ENCODE assay signal across 1 cellular context in the genomic region with DNA sequence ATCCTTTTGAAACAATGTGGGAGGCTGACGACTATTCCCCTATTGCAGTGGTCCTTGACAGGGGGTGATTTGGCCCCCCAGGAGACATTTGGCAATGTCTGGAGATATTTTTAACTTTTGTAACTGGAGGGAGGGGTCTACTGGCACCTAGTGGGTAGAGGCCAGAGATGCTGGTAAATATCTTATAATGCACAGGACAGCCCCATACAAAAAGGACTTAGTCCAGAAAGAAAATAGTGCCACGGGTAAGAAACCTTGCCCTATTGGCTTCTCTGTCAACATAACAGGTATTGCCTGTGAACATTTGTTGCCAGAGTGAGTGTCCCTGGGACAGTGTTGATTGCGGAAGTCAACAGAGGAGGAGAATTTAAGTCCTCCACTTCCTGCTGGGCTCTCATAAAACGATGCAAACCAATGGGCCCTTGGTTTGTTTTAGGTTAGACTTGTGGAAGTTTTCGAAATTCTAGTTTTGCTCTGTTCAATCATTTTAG.
TF ChIP-seq lines count a peak whose summit lies in the region.

No MANE protein-coding gene starts in this region.

TF ChIP-seq in HepG2, 621 proteins besides CTCF, POLR2A, EP300 and RAD21 (continued from another document and continues in another):
- TF ChIP-seq, protein P1, sequence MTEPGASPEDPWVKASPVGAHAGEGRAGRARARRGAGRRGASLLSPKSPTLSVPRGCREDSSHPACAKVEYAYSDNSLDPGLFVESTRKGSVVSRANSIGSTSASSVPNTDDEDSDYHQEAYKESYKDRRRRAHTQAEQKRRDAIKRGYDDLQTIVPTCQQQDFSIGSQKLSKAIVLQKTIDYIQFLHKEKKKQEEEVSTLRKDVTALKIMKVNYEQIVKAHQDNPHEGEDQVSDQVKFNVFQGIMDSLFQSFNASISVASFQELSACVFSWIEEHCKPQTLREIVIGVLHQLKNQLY (CRISPR knock-in tag; IDR thresholded peaks at IDR 0.05), result 0 out of 2 replicates have a peak, but pooled peaks have one; percentile 23
- peak; percentile 87 for TF ChIP-seq FOXP1 (IDR thresholded peaks at IDR 0.05)
- peak; percentile 94 for TF ChIP-seq FOXP1 (CRISPR knock-in tag; IDR thresholded peaks at IDR 0.05)
- TF ChIP-seq ZNF432 (CRISPR knock-in tag; IDR thresholded peaks at IDR 0.05; ENCODE audit: borderline replicate concordance), result no peak
- peak; percentile 44; the same call in 1 of the 2 replicates for TF ChIP-seq MEIS2 (CRISPR knock-in tag; IDR thresholded peaks at IDR 0.05)
- peak; percentile 69; the same call in 1 of the 2 replicates for TF ChIP-seq DPF2 (CRISPR knock-in tag; IDR thresholded peaks at IDR 0.05; ENCODE audit: borderline replicate concordance, low read depth)
- TF ChIP-seq, protein P2, sequence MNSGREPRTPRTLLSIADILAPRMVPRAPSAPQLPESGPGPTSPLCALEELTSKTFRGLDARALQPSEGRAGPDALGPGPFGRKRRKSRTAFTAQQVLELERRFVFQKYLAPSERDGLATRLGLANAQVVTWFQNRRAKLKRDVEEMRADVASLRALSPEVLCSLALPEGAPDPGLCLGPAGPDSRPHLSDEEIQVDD (CRISPR knock-in tag; IDR thresholded peaks at IDR 0.05; ENCODE audit: borderline replicate concordance), result no peak
- TF ChIP-seq, protein P3, sequence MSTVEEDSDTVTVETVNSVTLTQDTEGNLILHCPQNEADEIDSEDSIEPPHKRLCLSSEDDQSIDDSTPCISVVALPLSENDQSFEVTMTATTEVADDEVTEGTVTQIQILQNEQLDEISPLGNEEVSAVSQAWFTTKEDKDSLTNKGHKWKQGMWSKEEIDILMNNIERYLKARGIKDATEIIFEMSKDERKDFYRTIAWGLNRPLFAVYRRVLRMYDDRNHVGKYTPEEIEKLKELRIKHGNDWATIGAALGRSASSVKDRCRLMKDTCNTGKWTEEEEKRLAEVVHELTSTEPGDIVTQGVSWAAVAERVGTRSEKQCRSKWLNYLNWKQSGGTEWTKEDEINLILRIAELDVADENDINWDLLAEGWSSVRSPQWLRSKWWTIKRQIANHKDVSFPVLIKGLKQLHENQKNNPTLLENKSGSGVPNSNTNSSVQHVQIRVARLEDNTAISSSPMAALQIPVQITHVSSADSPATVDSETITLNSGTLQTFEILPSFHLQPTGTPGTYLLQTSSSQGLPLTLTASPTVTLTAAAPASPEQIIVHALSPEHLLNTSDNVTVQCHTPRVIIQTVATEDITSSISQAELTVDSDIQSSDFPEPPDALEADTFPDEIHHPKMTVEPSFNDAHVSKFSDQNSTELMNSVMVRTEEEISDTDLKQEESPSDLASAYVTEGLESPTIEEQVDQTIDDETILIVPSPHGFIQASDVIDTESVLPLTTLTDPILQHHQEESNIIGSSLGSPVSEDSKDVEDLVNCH (CRISPR knock-in tag; IDR thresholded peaks at IDR 0.05), result no peak
- TF ChIP-seq, protein P4, sequence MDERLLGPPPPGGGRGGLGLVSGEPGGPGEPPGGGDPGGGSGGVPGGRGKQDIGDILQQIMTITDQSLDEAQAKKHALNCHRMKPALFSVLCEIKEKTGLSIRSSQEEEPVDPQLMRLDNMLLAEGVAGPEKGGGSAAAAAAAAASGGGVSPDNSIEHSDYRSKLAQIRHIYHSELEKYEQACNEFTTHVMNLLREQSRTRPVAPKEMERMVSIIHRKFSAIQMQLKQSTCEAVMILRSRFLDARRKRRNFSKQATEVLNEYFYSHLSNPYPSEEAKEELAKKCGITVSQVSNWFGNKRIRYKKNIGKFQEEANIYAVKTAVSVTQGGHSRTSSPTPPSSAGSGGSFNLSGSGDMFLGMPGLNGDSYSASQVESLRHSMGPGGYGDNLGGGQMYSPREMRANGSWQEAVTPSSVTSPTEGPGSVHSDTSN (CRISPR knock-in tag; IDR thresholded peaks at IDR 0.05), result no peak
- TF ChIP-seq, protein P5, sequence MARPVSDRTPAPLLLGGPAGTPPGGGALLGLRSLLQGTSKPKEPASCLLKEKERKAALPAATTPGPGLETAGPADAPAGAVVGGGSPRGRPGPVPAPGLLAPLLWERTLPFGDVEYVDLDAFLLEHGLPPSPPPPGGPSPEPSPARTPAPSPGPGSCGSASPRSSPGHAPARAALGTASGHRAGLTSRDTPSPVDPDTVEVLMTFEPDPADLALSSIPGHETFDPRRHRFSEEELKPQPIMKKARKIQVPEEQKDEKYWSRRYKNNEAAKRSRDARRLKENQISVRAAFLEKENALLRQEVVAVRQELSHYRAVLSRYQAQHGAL (CRISPR knock-in tag; IDR thresholded peaks at IDR 0.05; ENCODE audit: not compliant biosample characterization), result no peak
- no peak for TF ChIP-seq JUNB (CRISPR knock-in tag; IDR thresholded peaks at IDR 0.05; ENCODE audit: borderline replicate concordance)
- TF ChIP-seq, protein P6, sequence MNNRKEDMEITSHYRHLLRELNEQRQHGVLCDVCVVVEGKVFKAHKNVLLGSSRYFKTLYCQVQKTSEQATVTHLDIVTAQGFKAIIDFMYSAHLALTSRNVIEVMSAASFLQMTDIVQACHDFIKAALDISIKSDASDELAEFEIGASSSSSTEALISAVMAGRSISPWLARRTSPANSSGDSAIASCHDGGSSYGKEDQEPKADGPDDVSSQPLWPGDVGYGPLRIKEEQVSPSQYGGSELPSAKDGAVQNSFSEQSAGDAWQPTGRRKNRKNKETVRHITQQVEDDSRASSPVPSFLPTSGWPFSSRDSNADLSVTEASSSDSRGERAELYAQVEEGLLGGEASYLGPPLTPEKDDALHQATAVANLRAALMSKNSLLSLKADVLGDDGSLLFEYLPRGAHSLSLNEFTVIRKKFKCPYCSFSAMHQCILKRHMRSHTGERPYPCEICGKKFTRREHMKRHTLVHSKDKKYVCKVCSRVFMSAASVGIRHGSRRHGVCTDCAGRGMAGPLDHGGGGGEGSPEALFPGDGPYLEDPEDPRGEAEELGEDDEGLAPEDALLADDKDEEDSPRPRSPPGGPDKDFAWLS (CRISPR knock-in tag; IDR thresholded peaks at IDR 0.05; ENCODE audit: borderline replicate concordance), result no peak
- TF ChIP-seq ZNF263 (CRISPR knock-in tag; IDR thresholded peaks at IDR 0.05), result peak; percentile 76; the same call in 1 of the 2 replicates
- peak; percentile 67 for TF ChIP-seq ISL2 (CRISPR knock-in tag; IDR thresholded peaks at IDR 0.05)
- TF ChIP-seq, protein P7, sequence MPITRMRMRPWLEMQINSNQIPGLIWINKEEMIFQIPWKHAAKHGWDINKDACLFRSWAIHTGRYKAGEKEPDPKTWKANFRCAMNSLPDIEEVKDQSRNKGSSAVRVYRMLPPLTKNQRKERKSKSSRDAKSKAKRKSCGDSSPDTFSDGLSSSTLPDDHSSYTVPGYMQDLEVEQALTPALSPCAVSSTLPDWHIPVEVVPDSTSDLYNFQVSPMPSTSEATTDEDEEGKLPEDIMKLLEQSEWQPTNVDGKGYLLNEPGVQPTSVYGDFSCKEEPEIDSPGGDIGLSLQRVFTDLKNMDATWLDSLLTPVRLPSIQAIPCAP (CRISPR knock-in tag; IDR thresholded peaks at IDR 0.05; ENCODE audit: low read depth), result no peak
- no peak for TF ChIP-seq ZNF569 (CRISPR knock-in tag; IDR thresholded peaks at IDR 0.05; ENCODE audit: borderline replicate concordance)
- no peak for TF ChIP-seq FLYWCH1 (CRISPR knock-in tag; IDR thresholded peaks at IDR 0.05)
- peak; percentile 54; the same call in 1 of the 2 replicates for TF ChIP-seq FOXA1 (IDR thresholded peaks at IDR 0.05)
- TF ChIP-seq FOXA1 (CRISPR knock-in tag; IDR thresholded peaks at IDR 0.05), result peak; percentile 89
- TF ChIP-seq ZNF75D (CRISPR knock-in tag; IDR thresholded peaks at IDR 0.05; ENCODE audit: borderline replicate concordance), result no peak
- TF ChIP-seq, protein P8, sequence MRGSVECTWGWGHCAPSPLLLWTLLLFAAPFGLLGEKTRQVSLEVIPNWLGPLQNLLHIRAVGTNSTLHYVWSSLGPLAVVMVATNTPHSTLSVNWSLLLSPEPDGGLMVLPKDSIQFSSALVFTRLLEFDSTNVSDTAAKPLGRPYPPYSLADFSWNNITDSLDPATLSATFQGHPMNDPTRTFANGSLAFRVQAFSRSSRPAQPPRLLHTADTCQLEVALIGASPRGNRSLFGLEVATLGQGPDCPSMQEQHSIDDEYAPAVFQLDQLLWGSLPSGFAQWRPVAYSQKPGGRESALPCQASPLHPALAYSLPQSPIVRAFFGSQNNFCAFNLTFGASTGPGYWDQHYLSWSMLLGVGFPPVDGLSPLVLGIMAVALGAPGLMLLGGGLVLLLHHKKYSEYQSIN (CRISPR knock-in tag; IDR thresholded peaks at IDR 0.05; ENCODE audit: borderline replicate concordance), result no peak
- TF ChIP-seq BRCA1 (CRISPR knock-in tag; IDR thresholded peaks at IDR 0.05), result 0 out of 2 replicates have a peak, but pooled peaks have one; percentile 37
- TF ChIP-seq, protein P9, sequence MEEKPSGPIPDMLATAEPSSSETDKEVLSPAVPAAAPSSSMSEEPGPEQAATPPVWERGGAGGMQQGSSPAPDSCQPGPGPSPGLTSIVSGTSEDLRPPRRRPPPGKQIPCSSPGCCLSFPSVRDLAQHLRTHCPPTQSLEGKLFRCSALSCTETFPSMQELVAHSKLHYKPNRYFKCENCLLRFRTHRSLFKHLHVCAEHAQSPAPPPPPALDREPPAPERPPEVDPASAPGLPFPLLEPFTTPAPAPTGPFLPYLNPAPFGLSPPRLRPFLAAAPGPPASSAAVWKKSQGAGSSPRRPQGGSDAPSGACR (CRISPR knock-in tag; IDR thresholded peaks at IDR 0.05), result no peak
- TF ChIP-seq ZFX (CRISPR knock-in tag; IDR thresholded peaks at IDR 0.05; ENCODE audit: low read depth), result 0 out of 2 replicates have a peak, but pooled peaks have one; percentile 28
- TF ChIP-seq ZNF792 (CRISPR knock-in tag; IDR thresholded peaks at IDR 0.05), result peak; percentile 69; the same call in 1 of the 2 replicates
- TF ChIP-seq TBX2 (CRISPR knock-in tag; IDR thresholded peaks at IDR 0.05; ENCODE audit: borderline replicate concordance), result peak; percentile 80; the same call in 1 of the 2 replicates
- TF ChIP-seq ZFP82 (CRISPR knock-in tag; IDR thresholded peaks at IDR 0.05; ENCODE audit: borderline replicate concordance), result no peak
- no peak for TF ChIP-seq ZNF460 (CRISPR knock-in tag; IDR thresholded peaks at IDR 0.05; ENCODE audit: borderline replicate concordance)
- TF ChIP-seq FOXO1 (CRISPR knock-in tag; IDR thresholded peaks at IDR 0.05), result peak; percentile 80; the same call in 1 of the 2 replicates
- TF ChIP-seq ZNF567 (CRISPR knock-in tag; IDR thresholded peaks at IDR 0.05; ENCODE audit: borderline replicate concordance), result 0 out of 2 replicates have a peak, but pooled peaks have one; percentile 43
- TF ChIP-seq SKI (IDR thresholded peaks at IDR 0.05; ENCODE audit: partially characterized antibody), result no peak
- peak; percentile 49; the same call in 1 of the 2 replicates for TF ChIP-seq ATF1 (CRISPR knock-in tag; IDR thresholded peaks at IDR 0.05)
- TF ChIP-seq NFIB (CRISPR knock-in tag; IDR thresholded peaks at IDR 0.05; ENCODE audit: borderline replicate concordance), result no peak
- no peak for TF ChIP-seq GTF3A (CRISPR knock-in tag; conservative IDR thresholded peaks at IDR 0.05)
- no peak for TF ChIP-seq KDM1A (CRISPR knock-in tag; IDR thresholded peaks at IDR 0.05)
- TF ChIP-seq, protein P10, sequence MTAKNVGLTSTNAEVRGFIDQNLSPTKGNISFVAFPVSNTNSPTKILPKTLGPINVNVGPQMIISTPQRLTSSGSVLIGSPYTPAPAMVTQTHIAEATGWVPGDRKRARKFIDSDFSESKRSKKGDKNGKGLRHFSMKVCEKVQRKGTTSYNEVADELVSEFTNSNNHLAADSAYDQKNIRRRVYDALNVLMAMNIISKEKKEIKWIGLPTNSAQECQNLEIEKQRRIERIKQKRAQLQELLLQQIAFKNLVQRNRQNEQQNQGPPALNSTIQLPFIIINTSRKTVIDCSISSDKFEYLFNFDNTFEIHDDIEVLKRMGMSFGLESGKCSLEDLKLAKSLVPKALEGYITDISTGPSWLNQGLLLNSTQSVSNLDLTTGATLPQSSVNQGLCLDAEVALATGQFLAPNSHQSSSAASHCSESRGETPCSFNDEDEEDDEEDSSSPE (CRISPR knock-in tag; IDR thresholded peaks at IDR 0.05), result no peak; the same call in 1 of the 2 replicates
- TF ChIP-seq ZNF772 (CRISPR knock-in tag; IDR thresholded peaks at IDR 0.05), result no peak
- TF ChIP-seq, protein P11, sequence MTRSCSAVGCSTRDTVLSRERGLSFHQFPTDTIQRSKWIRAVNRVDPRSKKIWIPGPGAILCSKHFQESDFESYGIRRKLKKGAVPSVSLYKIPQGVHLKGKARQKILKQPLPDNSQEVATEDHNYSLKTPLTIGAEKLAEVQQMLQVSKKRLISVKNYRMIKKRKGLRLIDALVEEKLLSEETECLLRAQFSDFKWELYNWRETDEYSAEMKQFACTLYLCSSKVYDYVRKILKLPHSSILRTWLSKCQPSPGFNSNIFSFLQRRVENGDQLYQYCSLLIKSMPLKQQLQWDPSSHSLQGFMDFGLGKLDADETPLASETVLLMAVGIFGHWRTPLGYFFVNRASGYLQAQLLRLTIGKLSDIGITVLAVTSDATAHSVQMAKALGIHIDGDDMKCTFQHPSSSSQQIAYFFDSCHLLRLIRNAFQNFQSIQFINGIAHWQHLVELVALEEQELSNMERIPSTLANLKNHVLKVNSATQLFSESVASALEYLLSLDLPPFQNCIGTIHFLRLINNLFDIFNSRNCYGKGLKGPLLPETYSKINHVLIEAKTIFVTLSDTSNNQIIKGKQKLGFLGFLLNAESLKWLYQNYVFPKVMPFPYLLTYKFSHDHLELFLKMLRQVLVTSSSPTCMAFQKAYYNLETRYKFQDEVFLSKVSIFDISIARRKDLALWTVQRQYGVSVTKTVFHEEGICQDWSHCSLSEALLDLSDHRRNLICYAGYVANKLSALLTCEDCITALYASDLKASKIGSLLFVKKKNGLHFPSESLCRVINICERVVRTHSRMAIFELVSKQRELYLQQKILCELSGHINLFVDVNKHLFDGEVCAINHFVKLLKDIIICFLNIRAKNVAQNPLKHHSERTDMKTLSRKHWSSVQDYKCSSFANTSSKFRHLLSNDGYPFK (CRISPR knock-in tag; IDR thresholded peaks at IDR 0.05; ENCODE audit: borderline replicate concordance), result no peak
- TF ChIP-seq CC2D1A (CRISPR knock-in tag; IDR thresholded peaks at IDR 0.05), result no peak
- TF ChIP-seq ZFP62 (CRISPR knock-in tag; IDR thresholded peaks at IDR 0.05), result no peak
- TF ChIP-seq ZNF282 (IDR thresholded peaks at IDR 0.05; ENCODE audit: partially characterized antibody), result no peak
- TF ChIP-seq, protein P12, sequence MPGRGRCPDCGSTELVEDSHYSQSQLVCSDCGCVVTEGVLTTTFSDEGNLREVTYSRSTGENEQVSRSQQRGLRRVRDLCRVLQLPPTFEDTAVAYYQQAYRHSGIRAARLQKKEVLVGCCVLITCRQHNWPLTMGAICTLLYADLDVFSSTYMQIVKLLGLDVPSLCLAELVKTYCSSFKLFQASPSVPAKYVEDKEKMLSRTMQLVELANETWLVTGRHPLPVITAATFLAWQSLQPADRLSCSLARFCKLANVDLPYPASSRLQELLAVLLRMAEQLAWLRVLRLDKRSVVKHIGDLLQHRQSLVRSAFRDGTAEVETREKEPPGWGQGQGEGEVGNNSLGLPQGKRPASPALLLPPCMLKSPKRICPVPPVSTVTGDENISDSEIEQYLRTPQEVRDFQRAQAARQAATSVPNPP (CRISPR knock-in tag; IDR thresholded peaks at IDR 0.05), result no peak
- TF ChIP-seq TEAD3 (CRISPR knock-in tag; optimal IDR thresholded peaks at IDR 0.05; ENCODE audit: borderline replicate concordance), result peak; percentile 80
- peak; percentile 97 for TF ChIP-seq POGZ (CRISPR knock-in tag; IDR thresholded peaks at IDR 0.05)
- no peak for TF ChIP-seq JARID2 (CRISPR knock-in tag; IDR thresholded peaks at IDR 0.05; ENCODE audit: insufficient replicate concordance)
